In the genomic region with DNA sequence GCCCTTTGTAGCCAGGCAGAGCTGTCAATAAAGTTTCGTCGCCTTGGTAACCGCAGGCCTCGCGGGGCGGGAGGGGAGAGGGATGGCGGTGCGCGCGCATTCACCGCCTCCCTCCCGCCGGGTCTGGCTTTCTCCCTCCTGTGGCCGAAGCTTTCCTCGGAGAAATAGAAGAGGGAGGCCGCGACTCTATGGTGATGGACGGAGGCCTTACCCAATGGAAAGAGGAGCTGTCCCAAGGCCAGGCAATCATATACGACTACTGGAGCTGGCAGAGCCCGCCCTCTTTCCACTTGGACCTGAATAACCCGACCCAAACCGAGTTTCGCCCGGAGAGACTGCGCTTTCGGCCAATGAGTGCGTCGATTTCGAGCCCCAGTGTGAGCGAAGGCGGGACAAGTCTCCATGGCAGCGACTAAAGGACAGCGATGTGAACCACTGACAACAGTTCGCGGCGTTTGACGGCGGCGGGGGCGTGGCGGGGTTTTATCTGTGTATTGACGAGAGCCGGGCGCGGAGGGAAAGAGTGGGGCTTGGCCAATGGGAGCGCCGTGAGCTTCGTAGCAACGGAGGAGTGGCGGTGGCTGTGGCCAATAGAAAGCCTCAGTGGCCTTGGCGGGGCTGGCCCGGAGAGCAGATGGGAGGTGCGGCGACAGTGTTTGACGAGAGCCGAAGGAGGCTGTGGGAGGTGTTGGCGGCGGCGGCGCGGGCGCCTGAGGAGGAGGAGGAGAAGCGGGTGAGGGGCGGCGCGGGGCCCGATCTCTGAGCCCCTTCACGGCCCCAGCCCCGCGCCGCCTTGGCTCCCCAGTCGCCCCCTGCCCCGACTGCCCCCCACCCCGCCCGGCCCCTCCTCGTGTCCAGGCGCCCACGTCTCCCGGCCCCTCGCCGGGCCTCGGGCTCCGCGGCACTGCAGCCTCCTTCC, we compare ENCODE assay signal across 1 cellular context.
A peak's percentile ranks its signal among the peaks of the same experiment; 100 is the strongest.
TF ChIP-seq lines count a peak whose summit lies in the region.

A gene (plus strand): TSS at position 652 of the 919 bp plus-strand sequence. CDS start 2,061 bp downstream, outside the sequence.

TF ChIP-seq in K562, 482 proteins besides CTCF, POLR2A, EP300 and RAD21 (continued from another document and continues in another):
- peak; percentile 3; the same call in 1 of the 2 replicates for TF ChIP-seq PHF8 (IDR thresholded peaks at IDR 0.05; ENCODE audit: borderline replicate concordance, low read length)
- TF ChIP-seq U2AF1 (optimal IDR thresholded peaks at IDR 0.05; ENCODE audit: low read depth, low read length) = no peak
- TF ChIP-seq ZNF197 (CRISPR knock-in tag; IDR thresholded peaks at IDR 0.05; ENCODE audit: low read depth) = no peak
- TF ChIP-seq ESRRB (CRISPR knock-in tag; IDR thresholded peaks at IDR 0.05; ENCODE audit: borderline replicate concordance) = no peak
- TF ChIP-seq SP2 (IDR thresholded peaks at IDR 0.05; ENCODE audit: extremely low read depth, low read depth, low read length, poor library complexity, severe bottlenecking) = peak; percentile 83
- no peak for TF ChIP-seq COPS2 (conservative IDR thresholded peaks at IDR 0.05)
- TF ChIP-seq ZBTB17 (CRISPR knock-in tag; IDR thresholded peaks at IDR 0.05) = no peak
- TF ChIP-seq RHOXF2B (CRISPR knock-in tag; conservative IDR thresholded peaks at IDR 0.05) = 0 out of 2 replicates have a peak, but pooled peaks have one; percentile 51
- TF ChIP-seq, protein P1, sequence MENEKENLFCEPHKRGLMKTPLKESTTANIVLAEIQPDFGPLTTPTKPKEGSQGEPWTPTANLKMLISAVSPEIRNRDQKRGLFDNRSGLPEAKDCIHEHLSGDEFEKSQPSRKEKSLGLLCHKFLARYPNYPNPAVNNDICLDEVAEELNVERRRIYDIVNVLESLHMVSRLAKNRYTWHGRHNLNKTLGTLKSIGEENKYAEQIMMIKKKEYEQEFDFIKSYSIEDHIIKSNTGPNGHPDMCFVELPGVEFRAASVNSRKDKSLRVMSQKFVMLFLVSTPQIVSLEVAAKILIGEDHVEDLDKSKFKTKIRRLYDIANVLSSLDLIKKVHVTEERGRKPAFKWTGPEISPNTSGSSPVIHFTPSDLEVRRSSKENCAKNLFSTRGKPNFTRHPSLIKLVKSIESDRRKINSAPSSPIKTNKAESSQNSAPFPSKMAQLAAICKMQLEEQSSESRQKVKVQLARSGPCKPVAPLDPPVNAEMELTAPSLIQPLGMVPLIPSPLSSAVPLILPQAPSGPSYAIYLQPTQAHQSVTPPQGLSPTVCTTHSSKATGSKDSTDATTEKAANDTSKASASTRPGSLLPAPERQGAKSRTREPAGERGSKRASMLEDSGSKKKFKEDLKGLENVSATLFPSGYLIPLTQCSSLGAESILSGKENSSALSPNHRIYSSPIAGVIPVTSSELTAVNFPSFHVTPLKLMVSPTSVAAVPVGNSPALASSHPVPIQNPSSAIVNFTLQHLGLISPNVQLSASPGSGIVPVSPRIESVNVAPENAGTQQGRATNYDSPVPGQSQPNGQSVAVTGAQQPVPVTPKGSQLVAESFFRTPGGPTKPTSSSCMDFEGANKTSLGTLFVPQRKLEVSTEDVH (IDR thresholded peaks at IDR 0.05; ENCODE audit: low read depth, partially characterized antibody) = peak; percentile 89
- TF ChIP-seq ELF1 (tag; IDR thresholded peaks at IDR 0.05) = no peak
- TF ChIP-seq FOXK2 (conservative IDR thresholded peaks at IDR 0.05 in 1 of 2, IDR thresholded peaks at IDR 0.05 in 1 of 2; ENCODE audit: low read depth in 2 of 2) = peak; percentile 61 to 78
- TF ChIP-seq BCL6 (CRISPR knock-in tag; IDR thresholded peaks at IDR 0.05) = no peak
- TF ChIP-seq NR2C2 (CRISPR knock-in tag; IDR thresholded peaks at IDR 0.05) = no peak
- TF ChIP-seq NR2C2 (tag; IDR thresholded peaks at IDR 0.05) = peak; percentile 67; the same call in 1 of the 2 replicates
- peak; percentile 72 for TF ChIP-seq MEIS2 (IDR thresholded peaks at IDR 0.05; ENCODE audit: partially characterized antibody)
- TF ChIP-seq, protein P2, sequence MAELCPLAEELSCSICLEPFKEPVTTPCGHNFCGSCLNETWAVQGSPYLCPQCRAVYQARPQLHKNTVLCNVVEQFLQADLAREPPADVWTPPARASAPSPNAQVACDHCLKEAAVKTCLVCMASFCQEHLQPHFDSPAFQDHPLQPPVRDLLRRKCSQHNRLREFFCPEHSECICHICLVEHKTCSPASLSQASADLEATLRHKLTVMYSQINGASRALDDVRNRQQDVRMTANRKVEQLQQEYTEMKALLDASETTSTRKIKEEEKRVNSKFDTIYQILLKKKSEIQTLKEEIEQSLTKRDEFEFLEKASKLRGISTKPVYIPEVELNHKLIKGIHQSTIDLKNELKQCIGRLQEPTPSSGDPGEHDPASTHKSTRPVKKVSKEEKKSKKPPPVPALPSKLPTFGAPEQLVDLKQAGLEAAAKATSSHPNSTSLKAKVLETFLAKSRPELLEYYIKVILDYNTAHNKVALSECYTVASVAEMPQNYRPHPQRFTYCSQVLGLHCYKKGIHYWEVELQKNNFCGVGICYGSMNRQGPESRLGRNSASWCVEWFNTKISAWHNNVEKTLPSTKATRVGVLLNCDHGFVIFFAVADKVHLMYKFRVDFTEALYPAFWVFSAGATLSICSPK (IDR thresholded peaks at IDR 0.05; ENCODE audit: borderline replicate concordance) = no peak
- TF ChIP-seq, protein P3, sequence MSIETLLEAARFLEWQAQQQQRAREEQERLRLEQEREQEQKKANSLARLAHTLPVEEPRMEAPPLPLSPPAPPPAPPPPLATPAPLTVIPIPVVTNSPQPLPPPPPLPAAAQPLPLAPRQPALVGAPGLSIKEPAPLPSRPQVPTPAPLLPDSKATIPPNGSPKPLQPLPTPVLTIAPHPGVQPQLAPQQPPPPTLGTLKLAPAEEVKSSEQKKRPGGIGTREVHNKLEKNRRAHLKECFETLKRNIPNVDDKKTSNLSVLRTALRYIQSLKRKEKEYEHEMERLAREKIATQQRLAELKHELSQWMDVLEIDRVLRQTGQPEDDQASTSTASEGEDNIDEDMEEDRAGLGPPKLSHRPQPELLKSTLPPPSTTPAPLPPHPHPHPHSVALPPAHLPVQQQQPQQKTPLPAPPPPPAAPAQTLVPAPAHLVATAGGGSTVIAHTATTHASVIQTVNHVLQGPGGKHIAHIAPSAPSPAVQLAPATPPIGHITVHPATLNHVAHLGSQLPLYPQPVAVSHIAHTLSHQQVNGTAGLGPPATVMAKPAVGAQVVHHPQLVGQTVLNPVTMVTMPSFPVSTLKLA (conservative IDR thresholded peaks at IDR 0.05) = peak; percentile 79 to 86
- no peak for TF ChIP-seq SAP30 (IDR thresholded peaks at IDR 0.05; ENCODE audit: borderline replicate concordance, insufficient read depth, low read depth, low read length, poor library complexity, severe bottlenecking)
- TF ChIP-seq, protein P4, sequence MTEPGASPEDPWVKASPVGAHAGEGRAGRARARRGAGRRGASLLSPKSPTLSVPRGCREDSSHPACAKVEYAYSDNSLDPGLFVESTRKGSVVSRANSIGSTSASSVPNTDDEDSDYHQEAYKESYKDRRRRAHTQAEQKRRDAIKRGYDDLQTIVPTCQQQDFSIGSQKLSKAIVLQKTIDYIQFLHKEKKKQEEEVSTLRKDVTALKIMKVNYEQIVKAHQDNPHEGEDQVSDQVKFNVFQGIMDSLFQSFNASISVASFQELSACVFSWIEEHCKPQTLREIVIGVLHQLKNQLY (CRISPR knock-in tag; conservative IDR thresholded peaks at IDR 0.05) = no peak
- TF ChIP-seq, protein P5, sequence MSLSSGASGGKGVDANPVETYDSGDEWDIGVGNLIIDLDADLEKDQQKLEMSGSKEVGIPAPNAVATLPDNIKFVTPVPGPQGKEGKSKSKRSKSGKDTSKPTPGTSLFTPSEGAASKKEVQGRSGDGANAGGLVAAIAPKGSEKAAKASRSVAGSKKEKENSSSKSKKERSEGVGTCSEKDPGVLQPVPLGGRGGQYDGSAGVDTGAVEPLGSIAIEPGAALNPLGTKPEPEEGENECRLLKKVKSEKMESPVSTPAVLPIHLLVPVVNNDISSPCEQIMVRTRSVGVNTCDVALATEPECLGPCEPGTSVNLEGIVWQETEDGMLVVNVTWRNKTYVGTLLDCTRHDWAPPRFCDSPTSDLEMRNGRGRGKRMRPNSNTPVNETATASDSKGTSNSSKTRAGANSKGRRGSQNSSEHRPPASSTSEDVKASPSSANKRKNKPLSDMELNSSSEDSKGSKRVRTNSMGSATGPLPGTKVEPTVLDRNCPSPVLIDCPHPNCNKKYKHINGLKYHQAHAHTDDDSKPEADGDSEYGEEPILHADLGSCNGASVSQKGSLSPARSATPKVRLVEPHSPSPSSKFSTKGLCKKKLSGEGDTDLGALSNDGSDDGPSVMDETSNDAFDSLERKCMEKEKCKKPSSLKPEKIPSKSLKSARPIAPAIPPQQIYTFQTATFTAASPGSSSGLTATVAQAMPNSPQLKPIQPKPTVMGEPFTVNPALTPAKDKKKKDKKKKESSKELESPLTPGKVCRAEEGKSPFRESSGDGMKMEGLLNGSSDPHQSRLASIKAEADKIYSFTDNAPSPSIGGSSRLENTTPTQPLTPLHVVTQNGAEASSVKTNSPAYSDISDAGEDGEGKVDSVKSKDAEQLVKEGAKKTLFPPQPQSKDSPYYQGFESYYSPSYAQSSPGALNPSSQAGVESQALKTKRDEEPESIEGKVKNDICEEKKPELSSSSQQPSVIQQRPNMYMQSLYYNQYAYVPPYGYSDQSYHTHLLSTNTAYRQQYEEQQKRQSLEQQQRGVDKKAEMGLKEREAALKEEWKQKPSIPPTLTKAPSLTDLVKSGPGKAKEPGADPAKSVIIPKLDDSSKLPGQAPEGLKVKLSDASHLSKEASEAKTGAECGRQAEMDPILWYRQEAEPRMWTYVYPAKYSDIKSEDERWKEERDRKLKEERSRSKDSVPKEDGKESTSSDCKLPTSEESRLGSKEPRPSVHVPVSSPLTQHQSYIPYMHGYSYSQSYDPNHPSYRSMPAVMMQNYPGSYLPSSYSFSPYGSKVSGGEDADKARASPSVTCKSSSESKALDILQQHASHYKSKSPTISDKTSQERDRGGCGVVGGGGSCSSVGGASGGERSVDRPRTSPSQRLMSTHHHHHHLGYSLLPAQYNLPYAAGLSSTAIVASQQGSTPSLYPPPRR (CRISPR knock-in tag; IDR thresholded peaks at IDR 0.05; ENCODE audit: borderline replicate concordance) = no peak
- no peak for TF ChIP-seq DNMT1 (IDR thresholded peaks at IDR 0.05)
- TF ChIP-seq SUPT5H (IDR thresholded peaks at IDR 0.05) = peak; percentile 76
- no peak for TF ChIP-seq ARID1B (IDR thresholded peaks at IDR 0.05)
- no peak for TF ChIP-seq ZNF766 (CRISPR knock-in tag; conservative IDR thresholded peaks at IDR 0.05)
- TF ChIP-seq MCM3 (IDR thresholded peaks at IDR 0.05) = no peak
- TF ChIP-seq TCF3 (CRISPR knock-in tag; IDR thresholded peaks at IDR 0.05) = no peak
- no peak for TF ChIP-seq POU5F1 (IDR thresholded peaks at IDR 0.05; ENCODE audit: borderline replicate concordance, low read depth, low read length, partially characterized antibody)
- no peak for TF ChIP-seq PURB (CRISPR knock-in tag; IDR thresholded peaks at IDR 0.05; ENCODE audit: low read depth)
- TF ChIP-seq, protein P6, sequence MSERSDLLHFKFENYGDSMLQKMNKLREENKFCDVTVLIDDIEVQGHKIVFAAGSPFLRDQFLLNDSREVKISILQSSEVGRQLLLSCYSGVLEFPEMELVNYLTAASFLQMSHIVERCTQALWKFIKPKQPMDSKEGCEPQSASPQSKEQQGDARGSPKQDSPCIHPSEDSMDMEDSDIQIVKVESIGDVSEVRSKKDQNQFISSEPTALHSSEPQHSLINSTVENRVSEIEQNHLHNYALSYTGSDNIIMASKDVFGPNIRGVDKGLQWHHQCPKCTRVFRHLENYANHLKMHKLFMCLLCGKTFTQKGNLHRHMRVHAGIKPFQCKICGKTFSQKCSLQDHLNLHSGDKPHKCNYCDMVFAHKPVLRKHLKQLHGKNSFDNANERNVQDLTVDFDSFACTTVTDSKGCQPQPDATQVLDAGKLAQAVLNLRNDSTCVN (CRISPR knock-in tag; IDR thresholded peaks at IDR 0.05) = no peak
- TF ChIP-seq TCF7L2 (IDR thresholded peaks at IDR 0.05; ENCODE audit: low read depth, low read length) = 0 out of 2 replicates have a peak, but pooled peaks have one; percentile 12
- TF ChIP-seq, protein P7, sequence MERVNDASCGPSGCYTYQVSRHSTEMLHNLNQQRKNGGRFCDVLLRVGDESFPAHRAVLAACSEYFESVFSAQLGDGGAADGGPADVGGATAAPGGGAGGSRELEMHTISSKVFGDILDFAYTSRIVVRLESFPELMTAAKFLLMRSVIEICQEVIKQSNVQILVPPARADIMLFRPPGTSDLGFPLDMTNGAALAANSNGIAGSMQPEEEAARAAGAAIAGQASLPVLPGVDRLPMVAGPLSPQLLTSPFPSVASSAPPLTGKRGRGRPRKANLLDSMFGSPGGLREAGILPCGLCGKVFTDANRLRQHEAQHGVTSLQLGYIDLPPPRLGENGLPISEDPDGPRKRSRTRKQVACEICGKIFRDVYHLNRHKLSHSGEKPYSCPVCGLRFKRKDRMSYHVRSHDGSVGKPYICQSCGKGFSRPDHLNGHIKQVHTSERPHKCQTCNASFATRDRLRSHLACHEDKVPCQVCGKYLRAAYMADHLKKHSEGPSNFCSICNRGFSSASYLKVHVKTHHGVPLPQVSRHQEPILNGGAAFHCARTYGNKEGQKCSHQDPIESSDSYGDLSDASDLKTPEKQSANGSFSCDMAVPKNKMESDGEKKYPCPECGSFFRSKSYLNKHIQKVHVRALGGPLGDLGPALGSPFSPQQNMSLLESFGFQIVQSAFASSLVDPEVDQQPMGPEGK (CRISPR knock-in tag; IDR thresholded peaks at IDR 0.05; ENCODE audit: borderline replicate concordance) = no peak
- TF ChIP-seq, protein P8, sequence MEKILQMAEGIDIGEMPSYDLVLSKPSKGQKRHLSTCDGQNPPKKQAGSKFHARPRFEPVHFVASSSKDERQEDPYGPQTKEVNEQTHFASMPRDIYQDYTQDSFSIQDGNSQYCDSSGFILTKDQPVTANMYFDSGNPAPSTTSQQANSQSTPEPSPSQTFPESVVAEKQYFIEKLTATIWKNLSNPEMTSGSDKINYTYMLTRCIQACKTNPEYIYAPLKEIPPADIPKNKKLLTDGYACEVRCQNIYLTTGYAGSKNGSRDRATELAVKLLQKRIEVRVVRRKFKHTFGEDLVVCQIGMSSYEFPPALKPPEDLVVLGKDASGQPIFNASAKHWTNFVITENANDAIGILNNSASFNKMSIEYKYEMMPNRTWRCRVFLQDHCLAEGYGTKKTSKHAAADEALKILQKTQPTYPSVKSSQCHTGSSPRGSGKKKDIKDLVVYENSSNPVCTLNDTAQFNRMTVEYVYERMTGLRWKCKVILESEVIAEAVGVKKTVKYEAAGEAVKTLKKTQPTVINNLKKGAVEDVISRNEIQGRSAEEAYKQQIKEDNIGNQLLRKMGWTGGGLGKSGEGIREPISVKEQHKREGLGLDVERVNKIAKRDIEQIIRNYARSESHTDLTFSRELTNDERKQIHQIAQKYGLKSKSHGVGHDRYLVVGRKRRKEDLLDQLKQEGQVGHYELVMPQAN (IDR thresholded peaks at IDR 0.05; ENCODE audit: borderline replicate concordance) = no peak
- TF ChIP-seq ZSCAN29 (IDR thresholded peaks at IDR 0.05) = no peak
- TF ChIP-seq, protein P9, sequence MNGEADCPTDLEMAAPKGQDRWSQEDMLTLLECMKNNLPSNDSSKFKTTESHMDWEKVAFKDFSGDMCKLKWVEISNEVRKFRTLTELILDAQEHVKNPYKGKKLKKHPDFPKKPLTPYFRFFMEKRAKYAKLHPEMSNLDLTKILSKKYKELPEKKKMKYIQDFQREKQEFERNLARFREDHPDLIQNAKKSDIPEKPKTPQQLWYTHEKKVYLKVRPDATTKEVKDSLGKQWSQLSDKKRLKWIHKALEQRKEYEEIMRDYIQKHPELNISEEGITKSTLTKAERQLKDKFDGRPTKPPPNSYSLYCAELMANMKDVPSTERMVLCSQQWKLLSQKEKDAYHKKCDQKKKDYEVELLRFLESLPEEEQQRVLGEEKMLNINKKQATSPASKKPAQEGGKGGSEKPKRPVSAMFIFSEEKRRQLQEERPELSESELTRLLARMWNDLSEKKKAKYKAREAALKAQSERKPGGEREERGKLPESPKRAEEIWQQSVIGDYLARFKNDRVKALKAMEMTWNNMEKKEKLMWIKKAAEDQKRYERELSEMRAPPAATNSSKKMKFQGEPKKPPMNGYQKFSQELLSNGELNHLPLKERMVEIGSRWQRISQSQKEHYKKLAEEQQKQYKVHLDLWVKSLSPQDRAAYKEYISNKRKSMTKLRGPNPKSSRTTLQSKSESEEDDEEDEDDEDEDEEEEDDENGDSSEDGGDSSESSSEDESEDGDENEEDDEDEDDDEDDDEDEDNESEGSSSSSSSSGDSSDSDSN (IDR thresholded peaks at IDR 0.05; ENCODE audit: borderline replicate concordance in 1 of 2, low read depth in 2 of 2, low read length in 2 of 2) = no peak
